In the genomic region with DNA sequence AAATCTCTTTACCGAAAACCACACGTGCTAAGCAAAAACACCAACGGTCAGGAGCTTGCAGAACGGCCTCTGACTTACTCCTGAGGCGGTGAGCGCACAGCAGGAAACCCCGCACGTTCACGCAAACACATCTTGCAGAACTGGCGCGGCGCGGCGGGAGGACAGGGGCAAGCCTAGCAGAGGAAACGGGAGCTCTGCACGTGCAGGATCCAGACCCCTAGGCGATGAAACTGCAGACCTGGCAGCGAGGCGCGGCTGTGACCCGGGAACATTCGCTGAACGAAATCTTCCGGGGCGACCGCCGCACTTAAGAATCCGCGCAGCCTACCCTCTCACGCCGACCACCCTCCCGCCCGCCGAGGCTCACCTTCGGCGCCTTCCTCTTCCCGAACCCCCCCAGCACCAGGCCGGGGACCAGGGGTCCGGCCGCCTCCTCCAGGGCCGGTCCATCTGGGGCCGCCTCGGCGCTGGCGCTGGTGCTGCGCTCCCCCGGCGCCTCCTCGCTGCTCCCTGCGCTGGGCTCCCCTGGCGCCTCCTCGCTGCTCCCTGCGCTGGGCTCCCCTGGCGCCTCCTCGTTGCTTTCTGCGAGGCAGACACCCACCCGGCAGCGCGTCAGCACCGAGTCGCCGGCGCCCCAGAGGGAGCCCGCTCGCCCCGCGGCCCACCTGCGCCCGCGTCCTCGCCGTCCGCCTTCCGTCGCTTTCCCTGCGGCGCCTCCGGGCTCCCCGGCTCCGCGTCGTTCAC, we compare ENCODE assay signal across 8 cellular contexts. TPM values are rescaled to one million over a fixed set of nuclear protein-coding genes. Genes with fewer than 3 reads are reported as not detected.
DNase-seq lines count a peak whose midpoint lies in the region; ATAC-seq, FAIRE-seq and TF ChIP-seq lines count a peak whose summit lies in the region.

No MANE protein-coding gene starts in this region.

- H4K20me1 ChIP-seq in endothelial cell of umbilical vein (replicated peaks; ENCODE audit: control insufficient read depth, extremely low read depth, insufficient read depth, low read length) (no peaks in the 10 kb centered on the region), neural progenitor cell (ENCODE audit: low read depth) (peaks cover 14% of the 10 kb centered on the region)

- DNase-seq in activated T-cell treated with anti-CD3 and anti-CD28 coated beads, Interleukin-2, amount 50 U/mL, for 1 hour: peak; percentile 22
- DNase-seq in activated T-cell treated with anti-CD3 and anti-CD28 coated beads for 4 hours (no peak), endothelial cell of umbilical vein (ENCODE audit: low read depth, low spot score) (no peak), neural progenitor cell (ENCODE audit: low spot score) (peak; percentile 34), NOMO-1 treated with DMSO at 0.1 percent for 48 hours (lab: John Stamatoyannopoulos, UW; ENCODE audit: unreplicated experiment) (no peak), T1000 (lab: John Stamatoyannopoulos, UW) (no peak)
- no peak for DNase-seq in T-helper 2 cell treated with Interferon-gamma antibody and Interleukin-4, amounts not matched to agents 5 μg/mL and 100 μg/mL, for 36 hours (ENCODE audit: low spot score)

- peaks cover 10% of the 10 kb centered on the region for H3K36me3 Mint-ChIP-seq in T-helper 2 cell treated with Interferon-gamma antibody and Interleukin-4, amounts not matched to agents 5 μg/mL and 100 μg/mL, for 36 hours (ENCODE audit: low read depth)
- H3K36me3 Mint-ChIP-seq in neural progenitor cell: peaks cover 13% of the 10 kb centered on the region

- H3K9me1 ChIP-seq in endothelial cell of umbilical vein (replicated peaks; ENCODE audit: control insufficient read depth, extremely low read depth, insufficient read depth, low read length): no peaks in the 10 kb centered on the region

- H3K9ac ChIP-seq in endothelial cell of umbilical vein (replicated peaks; ENCODE audit: extremely low read depth, insufficient read depth, low read length): peak overlapping the region; percentile 72
- peak overlapping the region; percentile 93 for H3K9ac ChIP-seq in neural progenitor cell

- H3K27ac Mint-ChIP-seq in T-helper 2 cell treated with Interferon-gamma antibody and Interleukin-4, amounts not matched to agents 5 μg/mL and 100 μg/mL, for 36 hours: peak overlapping the region; percentile 90
- H3K27ac Mint-ChIP-seq in neural progenitor cell: no peak overlapping the region

- ATAC-seq in HG02885 (IDR thresholded peaks at IDR 0.05; ENCODE audit: poor library complexity, unreplicated experiment): peak; percentile 37

- TF ChIP-seq CTCF in endothelial cell of umbilical vein (IDR thresholded peaks at IDR 0.05; ENCODE audit: extremely low read depth in 1 of 2, insufficient read depth in 1 of 2, low read depth in 1 of 2, low read length in 2 of 2) (no peak), neural progenitor cell (IDR thresholded peaks at IDR 0.05) (no peak)

- CTCF ChIA-PET in endothelial cell of umbilical vein (lab: Charles Lee): interaction anchor here (1.5 to 1.8 kb wide), 2 partner anchors 10 kb away, joined by 3 to 7 read pairs; no protein-coding TSS in a partner anchor

- no peak for FAIRE-seq in endothelial cell of umbilical vein (lab: Jason Lieb, UNC)

- H3K79me2 ChIP-seq in endothelial cell of umbilical vein (ENCODE audit: control insufficient read depth, insufficient read depth, low read length): peaks cover 34% of the 10 kb centered on the region
- H3K79me2 ChIP-seq in neural progenitor cell (ENCODE audit: low read depth): peaks cover 27% of the 10 kb centered on the region

- no peaks in the 10 kb centered on the region for H3F3A ChIP-seq in neural progenitor cell (ENCODE audit: low read depth)

- H3K4me1 ChIP-seq in endothelial cell of umbilical vein (ENCODE audit: control insufficient read depth, extremely low read depth, insufficient read depth, low read length) (peaks cover 14% of the 10 kb centered on the region), neural progenitor cell (peaks cover 5% of the 10 kb centered on the region)

- dilution Hi-C loops in endothelial cell of umbilical vein (cut with MboI; ENCODE audit: extremely low pct_ligation_motif_present, low sequenced_read_pairs): no loop called here

- no peaks in the 10 kb centered on the region for H3K9me3 Mint-ChIP-seq in T-helper 2 cell treated with Interferon-gamma antibody and Interleukin-4, amounts not matched to agents 5 μg/mL and 100 μg/mL, for 36 hours
- no peaks in the 10 kb centered on the region for H3K9me3 Mint-ChIP-seq in neural progenitor cell

- H2AFZ ChIP-seq in endothelial cell of umbilical vein (ENCODE audit: low read depth, low read length) (no peak overlapping the region), neural progenitor cell (replicated peaks) (no peak overlapping the region)

- H3K27me3 ChIP-seq in endothelial cell of umbilical vein (ENCODE audit: control insufficient read depth in 2 of 2, insufficient read depth in 2 of 2, low read length in 2 of 2) (no peaks in the 10 kb centered on the region), neural progenitor cell (no peaks in the 10 kb centered on the region)

- intact Hi-C loops in endothelial cell of umbilical vein (cut with micrococcal nuclease): loop anchor here (2.0 kb wide), 2 partner anchors 59 to 271 kb away; no protein-coding TSS in a partner anchor

- peaks cover 19% of the 10 kb centered on the region for H3K4me1 Mint-ChIP-seq in T-helper 2 cell treated with Interferon-gamma antibody and Interleukin-4, amounts not matched to agents 5 μg/mL and 100 μg/mL, for 36 hours (ENCODE audit: low read depth)
- H3K4me1 Mint-ChIP-seq in neural progenitor cell: peaks cover 21% of the 10 kb centered on the region

- H3K27ac ChIP-seq in endothelial cell of umbilical vein (ENCODE audit: insufficient read depth, low read depth, low read length) (peak overlapping the region; percentile 6), neural progenitor cell (no peak overlapping the region)

- peak overlapping the region; percentile 91 for H3K4me3 Mint-ChIP-seq in T-helper 2 cell treated with Interferon-gamma antibody and Interleukin-4, amounts not matched to agents 5 μg/mL and 100 μg/mL, for 36 hours
- H3K4me3 Mint-ChIP-seq in neural progenitor cell: peak overlapping the region; percentile 88

- H3K9me3 ChIP-seq in endothelial cell of umbilical vein (replicated peaks; ENCODE audit: control insufficient read depth, insufficient read depth, low read length) (no peaks in the 10 kb centered on the region), neural progenitor cell (ENCODE audit: low read depth) (no peaks in the 10 kb centered on the region)

- H3K27me3 Mint-ChIP-seq in T-helper 2 cell treated with Interferon-gamma antibody and Interleukin-4, amounts not matched to agents 5 μg/mL and 100 μg/mL, for 36 hours (ENCODE audit: low read depth): no peaks in the 10 kb centered on the region
- H3K27me3 Mint-ChIP-seq in neural progenitor cell (ENCODE audit: insufficient read depth, low read depth): peaks cover 4% of the 10 kb centered on the region

- H3K4me3 ChIP-seq in endothelial cell of umbilical vein (replicated peaks in 1 of 3; ENCODE audit: insufficient read depth in 1 of 3, low read depth in 1 of 3, low read length in 3 of 3): peak overlapping the region; percentile 54 to 77 (median 55)
- H3K4me3 ChIP-seq in neural progenitor cell: peak overlapping the region; percentile 96

- POLR2A ChIA-PET in endothelial cell of umbilical vein (lab: Charles Lee): no interaction called here

- TF ChIP-seq POLR2A in endothelial cell of umbilical vein (IDR thresholded peaks at IDR 0.05; ENCODE audit: low read depth, low read length): no peak

- peak overlapping the region; percentile 76 for H3K4me2 ChIP-seq in endothelial cell of umbilical vein (ENCODE audit: insufficient read depth, low read length)
- peak overlapping the region; percentile 92 for H3K4me2 ChIP-seq in neural progenitor cell

- BruUV-seq in endothelial cell of umbilical vein (replicated peaks; lab: Mats Ljungman, UMichigan): no TSS peak

- H3K36me3 ChIP-seq in endothelial cell of umbilical vein (ENCODE audit: control insufficient read depth in 2 of 2, extremely low read depth in 1 of 2, insufficient read depth in 2 of 2, low read length in 2 of 2) (peaks cover 8 to 33% of the 10 kb centered on the region in 2 experiments), neural progenitor cell (no peaks in the 10 kb centered on the region)

TF ChIP-seq in endothelial cell of umbilical vein, 7 proteins besides CTCF, POLR2A, EP300 and RAD21:
- TF ChIP-seq GATA2 (IDR thresholded peaks at IDR 0.05; ENCODE audit: insufficient read depth, insufficient read length, low read depth, low read length) (no peak), FOS (IDR thresholded peaks at IDR 0.05; ENCODE audit: borderline replicate concordance, insufficient read depth, low read length) (no peak), MYC (IDR thresholded peaks at IDR 0.05; ENCODE audit: low read depth, low read length) (no peak), MAX (IDR thresholded peaks at IDR 0.05; ENCODE audit: insufficient read depth, insufficient read length) (no peak), JUN (IDR thresholded peaks at IDR 0.05; ENCODE audit: borderline replicate concordance, insufficient read depth, insufficient read length, low read depth) (no peak), POLR2AphosphoS5 (IDR thresholded peaks at IDR 0.05; ENCODE audit: insufficient read depth, low read depth, low read length) (no peak)

RNA-seq across cellular contexts. Expression of gene DDX51, which starts 0.6 kb away (rescaled TPM):
- total RNA-seq in endothelial cell of umbilical vein (23.5 and 27.2 TPM in 2 replicates), neural progenitor cell (ENCODE audit: low replicate concordance) (8.5 and 15.5 TPM in 2 replicates)
- 10.9 and 11.4 TPM in 2 replicates for polyA plus RNA-seq in endothelial cell of umbilical vein
- 10.2 and 13.6 TPM in 2 replicates for polyA plus RNA-seq in endothelial cell of umbilical vein (2011; cell fraction: cytosol; rRNA removed)
- polyA plus RNA-seq in endothelial cell of umbilical vein (2011; cell fraction: nucleus; rRNA removed): 50.7 and 55.5 TPM in 2 replicates
- polyA plus RNA-seq in endothelial cell of umbilical vein (2012): 16.9 and 19.1 TPM in 2 replicates
- polyA minus RNA-seq in endothelial cell of umbilical vein: 5.1 and 9.6 TPM in 2 replicates
- polyA minus RNA-seq in endothelial cell of umbilical vein (2011; cell fraction: cytosol; rRNA and poly(A)+ RNA removed): 14.8 TPM
- 9.8 and 19.6 TPM in 2 replicates for polyA minus RNA-seq in endothelial cell of umbilical vein (2011; cell fraction: nucleus; rRNA and poly(A)+ RNA removed)

RNA-seq across cellular contexts. Expression of gene NOC4L, which starts 0.8 kb away (rescaled TPM):
- 28.0 and 29.4 TPM in 2 replicates for total RNA-seq in endothelial cell of umbilical vein
- polyA plus RNA-seq in endothelial cell of umbilical vein: 19.4 and 20.7 TPM in 2 replicates
- 11.6 and 11.8 TPM in 2 replicates for polyA plus RNA-seq in endothelial cell of umbilical vein (2011; cell fraction: cytosol; rRNA removed)
- 14.6 and 15.6 TPM in 2 replicates for polyA plus RNA-seq in endothelial cell of umbilical vein (2011; cell fraction: nucleus; rRNA removed)
- 18.8 and 21.7 TPM in 2 replicates for polyA plus RNA-seq in endothelial cell of umbilical vein (2012)
- 4.6 and 6.2 TPM in 2 replicates for polyA minus RNA-seq in endothelial cell of umbilical vein
- 14.8 TPM for polyA minus RNA-seq in endothelial cell of umbilical vein (2011; cell fraction: cytosol; rRNA and poly(A)+ RNA removed)
- polyA minus RNA-seq in endothelial cell of umbilical vein (2011; cell fraction: nucleus; rRNA and poly(A)+ RNA removed): 2.7 and 5.1 TPM in 2 replicates
- 3.5 and 12.1 TPM in 2 replicates for total RNA-seq in neural progenitor cell (ENCODE audit: low replicate concordance)

Comparison
In these comparisons a context has a peak if more than half of its experiments do, and no peak if none do; other contexts are left out.
1. DNase-seq: peak in activated T-cell treated with anti-CD3 and anti-CD28 coated beads, Interleukin-2, amount 50 U/mL, for 1 hour (single experiment) and neural progenitor cell (single experiment); none in activated T-cell treated with anti-CD3 and anti-CD28 coated beads for 4 hours (single experiment), T-helper 2 cell treated with Interferon-gamma antibody and Interleukin-4, amounts not matched to agents 5 μg/mL and 100 μg/mL, for 36 hours (single experiment), endothelial cell of umbilical vein (single experiment), NOMO-1 treated with DMSO at 0.1 percent for 48 hours (single experiment) and T1000 (single experiment).